Comparison of ENCODE assay signal across 1 cellular context in the genomic region with DNA sequence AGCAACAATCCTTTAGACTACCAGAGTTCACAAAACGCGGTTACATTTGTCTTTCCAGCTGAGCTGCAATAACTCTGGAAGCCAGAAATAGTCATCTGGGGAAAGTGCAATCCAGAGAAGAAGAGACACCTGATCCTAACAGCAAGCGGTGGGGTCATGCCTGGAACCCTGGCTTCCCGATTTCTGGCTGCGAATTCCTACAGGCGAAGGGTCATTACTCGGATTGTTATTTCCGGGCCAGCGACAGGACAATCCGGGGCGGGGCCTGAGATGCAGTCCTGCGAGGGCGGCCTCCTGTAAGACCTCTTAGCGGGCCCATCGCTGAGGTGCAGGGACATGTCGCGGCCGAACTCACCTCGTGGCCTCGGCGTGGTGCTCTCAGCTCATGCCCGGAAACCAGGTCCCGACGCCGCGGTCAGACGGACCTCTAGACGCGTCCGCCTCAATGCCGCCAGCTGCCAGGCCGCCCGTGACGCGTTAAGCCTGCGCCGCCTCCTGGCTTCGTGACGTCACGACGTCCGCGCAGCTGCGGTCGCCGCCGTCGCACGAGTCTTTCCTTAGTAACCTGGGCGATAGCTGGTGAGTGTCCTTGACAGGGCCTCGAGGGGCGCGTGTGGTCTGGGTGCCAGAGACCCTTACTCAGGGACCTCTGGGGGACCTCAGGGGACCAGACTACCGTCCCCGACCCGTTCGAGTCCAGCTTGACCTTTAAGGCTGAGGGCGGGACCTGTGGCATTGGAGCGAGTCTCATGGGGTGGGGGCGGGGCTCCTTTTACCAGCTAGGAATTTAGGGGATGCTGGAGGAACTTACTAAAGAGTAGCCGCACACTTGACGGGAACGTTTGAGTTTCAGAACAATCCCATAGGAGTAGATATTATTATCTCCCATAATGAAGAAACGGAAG.
TF ChIP-seq lines count a peak whose summit lies in the region.

A gene with protein sequence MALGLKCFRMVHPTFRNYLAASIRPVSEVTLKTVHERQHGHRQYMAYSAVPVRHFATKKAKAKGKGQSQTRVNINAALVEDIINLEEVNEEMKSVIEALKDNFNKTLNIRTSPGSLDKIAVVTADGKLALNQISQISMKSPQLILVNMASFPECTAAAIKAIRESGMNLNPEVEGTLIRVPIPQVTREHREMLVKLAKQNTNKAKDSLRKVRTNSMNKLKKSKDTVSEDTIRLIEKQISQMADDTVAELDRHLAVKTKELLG (plus strand): TSS at position 523 of the 905 bp plus-strand sequence. CDS start 6,010 bp downstream, outside the sequence.
A gene with protein sequence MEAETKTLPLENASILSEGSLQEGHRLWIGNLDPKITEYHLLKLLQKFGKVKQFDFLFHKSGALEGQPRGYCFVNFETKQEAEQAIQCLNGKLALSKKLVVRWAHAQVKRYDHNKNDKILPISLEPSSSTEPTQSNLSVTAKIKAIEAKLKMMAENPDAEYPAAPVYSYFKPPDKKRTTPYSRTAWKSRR (minus strand): TSS at position 481 of the 905 bp plus-strand sequence. CDS start 3,348 bp downstream, outside the sequence.

TF ChIP-seq in HepG2, 621 proteins besides CTCF, POLR2A, EP300 and RAD21 (continued from another document and continues in another):
- TF ChIP-seq, protein P1, sequence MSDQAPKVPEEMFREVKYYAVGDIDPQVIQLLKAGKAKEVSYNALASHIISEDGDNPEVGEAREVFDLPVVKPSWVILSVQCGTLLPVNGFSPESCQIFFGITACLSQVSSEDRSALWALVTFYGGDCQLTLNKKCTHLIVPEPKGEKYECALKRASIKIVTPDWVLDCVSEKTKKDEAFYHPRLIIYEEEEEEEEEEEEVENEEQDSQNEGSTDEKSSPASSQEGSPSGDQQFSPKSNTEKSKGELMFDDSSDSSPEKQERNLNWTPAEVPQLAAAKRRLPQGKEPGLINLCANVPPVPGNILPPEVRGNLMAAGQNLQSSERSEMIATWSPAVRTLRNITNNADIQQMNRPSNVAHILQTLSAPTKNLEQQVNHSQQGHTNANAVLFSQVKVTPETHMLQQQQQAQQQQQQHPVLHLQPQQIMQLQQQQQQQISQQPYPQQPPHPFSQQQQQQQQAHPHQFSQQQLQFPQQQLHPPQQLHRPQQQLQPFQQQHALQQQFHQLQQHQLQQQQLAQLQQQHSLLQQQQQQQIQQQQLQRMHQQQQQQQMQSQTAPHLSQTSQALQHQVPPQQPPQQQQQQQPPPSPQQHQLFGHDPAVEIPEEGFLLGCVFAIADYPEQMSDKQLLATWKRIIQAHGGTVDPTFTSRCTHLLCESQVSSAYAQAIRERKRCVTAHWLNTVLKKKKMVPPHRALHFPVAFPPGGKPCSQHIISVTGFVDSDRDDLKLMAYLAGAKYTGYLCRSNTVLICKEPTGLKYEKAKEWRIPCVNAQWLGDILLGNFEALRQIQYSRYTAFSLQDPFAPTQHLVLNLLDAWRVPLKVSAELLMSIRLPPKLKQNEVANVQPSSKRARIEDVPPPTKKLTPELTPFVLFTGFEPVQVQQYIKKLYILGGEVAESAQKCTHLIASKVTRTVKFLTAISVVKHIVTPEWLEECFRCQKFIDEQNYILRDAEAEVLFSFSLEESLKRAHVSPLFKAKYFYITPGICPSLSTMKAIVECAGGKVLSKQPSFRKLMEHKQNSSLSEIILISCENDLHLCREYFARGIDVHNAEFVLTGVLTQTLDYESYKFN (CRISPR knock-in tag; conservative IDR thresholded peaks at IDR 0.05): peak; percentile 70
- TF ChIP-seq HDAC6 (IDR thresholded peaks at IDR 0.05; ENCODE audit: low read depth, low read length): no peak
- peak; percentile 84 for TF ChIP-seq KLF11 (CRISPR knock-in tag; IDR thresholded peaks at IDR 0.05)
- TF ChIP-seq PHF20 (CRISPR knock-in tag; IDR thresholded peaks at IDR 0.05): peak; percentile 93
- TF ChIP-seq SMAD1 (CRISPR knock-in tag; IDR thresholded peaks at IDR 0.05; ENCODE audit: borderline replicate concordance, low read depth): peak; percentile 93; the same call in 1 of the 2 replicates
- TF ChIP-seq, protein P2, sequence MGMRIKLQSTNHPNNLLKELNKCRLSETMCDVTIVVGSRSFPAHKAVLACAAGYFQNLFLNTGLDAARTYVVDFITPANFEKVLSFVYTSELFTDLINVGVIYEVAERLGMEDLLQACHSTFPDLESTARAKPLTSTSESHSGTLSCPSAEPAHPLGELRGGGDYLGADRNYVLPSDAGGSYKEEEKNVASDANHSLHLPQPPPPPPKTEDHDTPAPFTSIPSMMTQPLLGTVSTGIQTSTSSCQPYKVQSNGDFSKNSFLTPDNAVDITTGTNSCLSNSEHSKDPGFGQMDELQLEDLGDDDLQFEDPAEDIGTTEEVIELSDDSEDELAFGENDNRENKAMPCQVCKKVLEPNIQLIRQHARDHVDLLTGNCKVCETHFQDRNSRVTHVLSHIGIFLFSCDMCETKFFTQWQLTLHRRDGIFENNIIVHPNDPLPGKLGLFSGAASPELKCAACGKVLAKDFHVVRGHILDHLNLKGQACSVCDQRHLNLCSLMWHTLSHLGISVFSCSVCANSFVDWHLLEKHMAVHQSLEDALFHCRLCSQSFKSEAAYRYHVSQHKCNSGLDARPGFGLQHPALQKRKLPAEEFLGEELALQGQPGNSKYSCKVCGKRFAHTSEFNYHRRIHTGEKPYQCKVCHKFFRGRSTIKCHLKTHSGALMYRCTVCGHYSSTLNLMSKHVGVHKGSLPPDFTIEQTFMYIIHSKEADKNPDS (CRISPR knock-in tag; IDR thresholded peaks at IDR 0.05): no peak; the same call in 1 of the 2 replicates
- TF ChIP-seq, protein P3, sequence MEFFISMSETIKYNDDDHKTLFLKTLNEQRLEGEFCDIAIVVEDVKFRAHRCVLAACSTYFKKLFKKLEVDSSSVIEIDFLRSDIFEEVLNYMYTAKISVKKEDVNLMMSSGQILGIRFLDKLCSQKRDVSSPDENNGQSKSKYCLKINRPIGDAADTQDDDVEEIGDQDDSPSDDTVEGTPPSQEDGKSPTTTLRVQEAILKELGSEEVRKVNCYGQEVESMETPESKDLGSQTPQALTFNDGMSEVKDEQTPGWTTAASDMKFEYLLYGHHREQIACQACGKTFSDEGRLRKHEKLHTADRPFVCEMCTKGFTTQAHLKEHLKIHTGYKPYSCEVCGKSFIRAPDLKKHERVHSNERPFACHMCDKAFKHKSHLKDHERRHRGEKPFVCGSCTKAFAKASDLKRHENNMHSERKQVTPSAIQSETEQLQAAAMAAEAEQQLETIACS (CRISPR knock-in tag; IDR thresholded peaks at IDR 0.05): no peak
- peak; percentile 93 for TF ChIP-seq ZNF616 (CRISPR knock-in tag; IDR thresholded peaks at IDR 0.05; ENCODE audit: low read depth)
- TF ChIP-seq TRIM24 (CRISPR knock-in tag; IDR thresholded peaks at IDR 0.05): no peak
- peak; percentile 85 for TF ChIP-seq POLR2G (IDR thresholded peaks at IDR 0.05; ENCODE audit: low read depth, low read length)
- TF ChIP-seq ZNF550 (CRISPR knock-in tag; IDR thresholded peaks at IDR 0.05; ENCODE audit: borderline replicate concordance): 0 out of 2 replicates have a peak, but pooled peaks have one; percentile 33
- TF ChIP-seq GLI4 (CRISPR knock-in tag; IDR thresholded peaks at IDR 0.05; ENCODE audit: borderline replicate concordance): peak; percentile 98; the same call in 1 of the 2 replicates
- TF ChIP-seq, protein P4, sequence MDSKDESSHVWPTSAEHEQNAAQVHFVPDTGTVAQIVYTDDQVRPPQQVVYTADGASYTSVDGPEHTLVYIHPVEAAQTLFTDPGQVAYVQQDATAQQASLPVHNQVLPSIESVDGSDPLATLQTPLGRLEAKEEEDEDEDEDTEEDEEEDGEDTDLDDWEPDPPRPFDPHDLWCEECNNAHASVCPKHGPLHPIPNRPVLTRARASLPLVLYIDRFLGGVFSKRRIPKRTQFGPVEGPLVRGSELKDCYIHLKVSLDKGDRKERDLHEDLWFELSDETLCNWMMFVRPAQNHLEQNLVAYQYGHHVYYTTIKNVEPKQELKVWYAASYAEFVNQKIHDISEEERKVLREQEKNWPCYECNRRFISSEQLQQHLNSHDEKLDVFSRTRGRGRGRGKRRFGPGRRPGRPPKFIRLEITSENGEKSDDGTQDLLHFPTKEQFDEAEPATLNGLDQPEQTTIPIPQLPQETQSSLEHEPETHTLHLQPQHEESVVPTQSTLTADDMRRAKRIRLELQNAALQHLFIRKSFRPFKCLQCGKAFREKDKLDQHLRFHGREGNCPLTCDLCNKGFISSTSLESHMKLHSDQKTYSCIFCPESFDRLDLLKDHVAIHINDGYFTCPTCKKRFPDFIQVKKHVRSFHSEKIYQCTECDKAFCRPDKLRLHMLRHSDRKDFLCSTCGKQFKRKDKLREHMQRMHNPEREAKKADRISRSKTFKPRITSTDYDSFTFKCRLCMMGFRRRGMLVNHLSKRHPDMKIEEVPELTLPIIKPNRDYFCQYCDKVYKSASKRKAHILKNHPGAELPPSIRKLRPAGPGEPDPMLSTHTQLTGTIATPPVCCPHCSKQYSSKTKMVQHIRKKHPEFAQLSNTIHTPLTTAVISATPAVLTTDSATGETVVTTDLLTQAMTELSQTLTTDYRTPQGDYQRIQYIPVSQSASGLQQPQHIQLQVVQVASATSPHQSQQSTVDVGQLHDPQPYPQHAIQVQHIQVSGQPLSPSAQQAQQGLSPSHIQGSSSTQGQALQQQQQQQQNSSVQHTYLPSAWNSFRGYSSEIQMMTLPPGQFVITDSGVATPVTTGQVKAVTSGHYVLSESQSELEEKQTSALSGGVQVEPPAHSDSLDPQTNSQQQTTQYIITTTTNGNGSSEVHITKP (CRISPR knock-in tag; IDR thresholded peaks at IDR 0.05; ENCODE audit: low read depth): peak; percentile 43; the same call in 1 of the 2 replicates
- TF ChIP-seq ZNF703 (CRISPR knock-in tag; IDR thresholded peaks at IDR 0.05; ENCODE audit: borderline replicate concordance): peak; percentile 80; the same call in 1 of the 2 replicates
- TF ChIP-seq GZF1 (CRISPR knock-in tag; IDR thresholded peaks at IDR 0.05): peak; percentile 86
- TF ChIP-seq MZF1 (CRISPR knock-in tag; IDR thresholded peaks at IDR 0.05; ENCODE audit: borderline replicate concordance): 0 out of 2 replicates have a peak, but pooled peaks have one; percentile 57
- peak; percentile 96 for TF ChIP-seq YEATS2 (CRISPR knock-in tag; IDR thresholded peaks at IDR 0.05; ENCODE audit: borderline replicate concordance)
- TF ChIP-seq NFKB2 (CRISPR knock-in tag; IDR thresholded peaks at IDR 0.05; ENCODE audit: borderline replicate concordance): peak; percentile 98
- no peak for TF ChIP-seq HNF4A (CRISPR knock-in tag; IDR thresholded peaks at IDR 0.05)
- TF ChIP-seq, protein P5, sequence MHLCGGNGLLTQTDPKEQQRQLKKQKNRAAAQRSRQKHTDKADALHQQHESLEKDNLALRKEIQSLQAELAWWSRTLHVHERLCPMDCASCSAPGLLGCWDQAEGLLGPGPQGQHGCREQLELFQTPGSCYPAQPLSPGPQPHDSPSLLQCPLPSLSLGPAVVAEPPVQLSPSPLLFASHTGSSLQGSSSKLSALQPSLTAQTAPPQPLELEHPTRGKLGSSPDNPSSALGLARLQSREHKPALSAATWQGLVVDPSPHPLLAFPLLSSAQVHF (CRISPR knock-in tag; IDR thresholded peaks at IDR 0.05): peak; percentile 77
- TF ChIP-seq, protein P6, sequence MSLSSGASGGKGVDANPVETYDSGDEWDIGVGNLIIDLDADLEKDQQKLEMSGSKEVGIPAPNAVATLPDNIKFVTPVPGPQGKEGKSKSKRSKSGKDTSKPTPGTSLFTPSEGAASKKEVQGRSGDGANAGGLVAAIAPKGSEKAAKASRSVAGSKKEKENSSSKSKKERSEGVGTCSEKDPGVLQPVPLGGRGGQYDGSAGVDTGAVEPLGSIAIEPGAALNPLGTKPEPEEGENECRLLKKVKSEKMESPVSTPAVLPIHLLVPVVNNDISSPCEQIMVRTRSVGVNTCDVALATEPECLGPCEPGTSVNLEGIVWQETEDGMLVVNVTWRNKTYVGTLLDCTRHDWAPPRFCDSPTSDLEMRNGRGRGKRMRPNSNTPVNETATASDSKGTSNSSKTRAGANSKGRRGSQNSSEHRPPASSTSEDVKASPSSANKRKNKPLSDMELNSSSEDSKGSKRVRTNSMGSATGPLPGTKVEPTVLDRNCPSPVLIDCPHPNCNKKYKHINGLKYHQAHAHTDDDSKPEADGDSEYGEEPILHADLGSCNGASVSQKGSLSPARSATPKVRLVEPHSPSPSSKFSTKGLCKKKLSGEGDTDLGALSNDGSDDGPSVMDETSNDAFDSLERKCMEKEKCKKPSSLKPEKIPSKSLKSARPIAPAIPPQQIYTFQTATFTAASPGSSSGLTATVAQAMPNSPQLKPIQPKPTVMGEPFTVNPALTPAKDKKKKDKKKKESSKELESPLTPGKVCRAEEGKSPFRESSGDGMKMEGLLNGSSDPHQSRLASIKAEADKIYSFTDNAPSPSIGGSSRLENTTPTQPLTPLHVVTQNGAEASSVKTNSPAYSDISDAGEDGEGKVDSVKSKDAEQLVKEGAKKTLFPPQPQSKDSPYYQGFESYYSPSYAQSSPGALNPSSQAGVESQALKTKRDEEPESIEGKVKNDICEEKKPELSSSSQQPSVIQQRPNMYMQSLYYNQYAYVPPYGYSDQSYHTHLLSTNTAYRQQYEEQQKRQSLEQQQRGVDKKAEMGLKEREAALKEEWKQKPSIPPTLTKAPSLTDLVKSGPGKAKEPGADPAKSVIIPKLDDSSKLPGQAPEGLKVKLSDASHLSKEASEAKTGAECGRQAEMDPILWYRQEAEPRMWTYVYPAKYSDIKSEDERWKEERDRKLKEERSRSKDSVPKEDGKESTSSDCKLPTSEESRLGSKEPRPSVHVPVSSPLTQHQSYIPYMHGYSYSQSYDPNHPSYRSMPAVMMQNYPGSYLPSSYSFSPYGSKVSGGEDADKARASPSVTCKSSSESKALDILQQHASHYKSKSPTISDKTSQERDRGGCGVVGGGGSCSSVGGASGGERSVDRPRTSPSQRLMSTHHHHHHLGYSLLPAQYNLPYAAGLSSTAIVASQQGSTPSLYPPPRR (CRISPR knock-in tag; IDR thresholded peaks at IDR 0.05; ENCODE audit: borderline replicate concordance): peak; percentile 69; the same call in 1 of the 2 replicates
- TF ChIP-seq, protein P7, sequence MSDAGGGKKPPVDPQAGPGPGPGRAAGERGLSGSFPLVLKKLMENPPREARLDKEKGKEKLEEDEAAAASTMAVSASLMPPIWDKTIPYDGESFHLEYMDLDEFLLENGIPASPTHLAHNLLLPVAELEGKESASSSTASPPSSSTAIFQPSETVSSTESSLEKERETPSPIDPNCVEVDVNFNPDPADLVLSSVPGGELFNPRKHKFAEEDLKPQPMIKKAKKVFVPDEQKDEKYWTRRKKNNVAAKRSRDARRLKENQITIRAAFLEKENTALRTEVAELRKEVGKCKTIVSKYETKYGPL (CRISPR knock-in tag; IDR thresholded peaks at IDR 0.05): peak; percentile 58; the same call in 1 of the 2 replicates
- peak; percentile 70; the same call in 1 of the 2 replicates for TF ChIP-seq ZNF878 (CRISPR knock-in tag; IDR thresholded peaks at IDR 0.05)
- peak; percentile 97 for TF ChIP-seq ZNF274 (CRISPR knock-in tag; IDR thresholded peaks at IDR 0.05)
- TF ChIP-seq, protein P8, sequence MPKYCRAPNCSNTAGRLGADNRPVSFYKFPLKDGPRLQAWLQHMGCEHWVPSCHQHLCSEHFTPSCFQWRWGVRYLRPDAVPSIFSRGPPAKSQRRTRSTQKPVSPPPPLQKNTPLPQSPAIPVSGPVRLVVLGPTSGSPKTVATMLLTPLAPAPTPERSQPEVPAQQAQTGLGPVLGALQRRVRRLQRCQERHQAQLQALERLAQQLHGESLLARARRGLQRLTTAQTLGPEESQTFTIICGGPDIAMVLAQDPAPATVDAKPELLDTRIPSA (CRISPR knock-in tag; IDR thresholded peaks at IDR 0.05; ENCODE audit: borderline replicate concordance): no peak; the same call in 1 of the 2 replicates
- TF ChIP-seq EED (CRISPR knock-in tag; IDR thresholded peaks at IDR 0.05): peak; percentile 97
- peak; percentile 95 for TF ChIP-seq KLF6 (CRISPR knock-in tag; IDR thresholded peaks at IDR 0.05)
- peak; percentile 86 for TF ChIP-seq ZNF777 (CRISPR knock-in tag; IDR thresholded peaks at IDR 0.05)
- peak; percentile 36; the same call in 1 of the 2 replicates for TF ChIP-seq HMG20B (CRISPR knock-in tag; conservative IDR thresholded peaks at IDR 0.05)
- TF ChIP-seq ZNF747 (CRISPR knock-in tag; IDR thresholded peaks at IDR 0.05; ENCODE audit: borderline replicate concordance): peak; percentile 90
- TF ChIP-seq KDM4B (CRISPR knock-in tag; IDR thresholded peaks at IDR 0.05): peak; percentile 45; the same call in 1 of the 2 replicates
- no peak for TF ChIP-seq ZNF850 (CRISPR knock-in tag; conservative IDR thresholded peaks at IDR 0.05)
- TF ChIP-seq KDM6A (CRISPR knock-in tag; IDR thresholded peaks at IDR 0.05; ENCODE audit: low read depth): 0 out of 2 replicates have a peak, but pooled peaks have one; percentile 19
